10 cellular contexts compared by ENCODE assay signal in the genomic region with DNA sequence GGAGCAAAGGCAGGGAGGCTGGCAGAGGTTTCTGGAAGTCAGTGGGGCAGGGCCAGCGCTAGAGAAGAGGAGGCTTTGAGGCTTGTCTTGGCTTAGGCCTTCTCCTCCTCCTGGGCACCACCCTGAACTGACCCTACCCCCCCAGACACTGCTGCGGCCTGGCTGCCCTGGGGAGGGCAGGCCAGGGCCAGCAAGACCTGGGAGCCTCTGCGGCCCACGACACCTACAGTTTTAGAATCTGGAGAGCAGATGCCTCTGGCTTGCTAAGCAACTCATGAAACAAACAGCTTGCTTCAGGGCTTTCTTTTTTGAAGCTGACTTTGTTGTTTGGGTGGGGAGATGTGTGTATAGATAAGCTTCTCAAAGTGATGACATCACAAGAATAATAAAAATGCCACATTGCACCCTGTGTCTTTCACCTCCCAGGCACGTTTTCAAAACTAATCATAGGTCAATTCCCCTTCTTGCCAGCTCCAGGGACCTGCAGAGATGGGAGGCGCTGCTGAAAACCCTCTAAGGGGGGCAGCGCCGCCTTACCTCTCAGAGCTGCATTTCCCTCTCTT. TPM values are rescaled to one million over a fixed set of nuclear protein-coding genes. Genes with fewer than 3 reads are reported as not detected.
DNase-seq lines count a peak whose midpoint lies in the region; TF ChIP-seq lines count a peak whose summit lies in the region.
"Had no signal": no experiment of that assay in that cellular context is flagged by ENCODE, and none has a peak within 500 bp of the region (broad histone marks: within the 10 kb centered on the region; RNA-seq: fewer than 3 reads in every experiment).

No MANE protein-coding gene starts in this region.

- no peaks in the 10 kb centered on the region for H3K9me3 ChIP-seq in SJCRH30 (replicated peaks)

- H3K4me3 ChIP-seq in SJCRH30 (no peak overlapping the region; the same call in 1 of the 2 replicates), fibroblast of mammary gland (ENCODE audit: control insufficient read depth, low read depth, low read length) (no peak overlapping the region)

- peak overlapping the region; percentile 77 for H3K27ac ChIP-seq in SJCRH30

- DNase-seq in NCI-H748 (lab: John Stamatoyannopoulos, UW; ENCODE audit: unreplicated experiment) (peak; percentile 19), NCI-H748 treated with DMSO at 0.1 percent for 48 hours (lab: John Stamatoyannopoulos, UW) (no peak), SJCRH30 (peak in 1 of 2 experiments; percentile 13), fibroblast of mammary gland (ENCODE audit: low read depth) (peak; percentile 70), retina (peak; percentile 26), NCI-H1694 treated with DMSO at 0.1 percent for 48 hours (lab: John Stamatoyannopoulos, UW) (no peak), SHP77 treated with DMSO at 0.1 percent for 48 hours (lab: John Stamatoyannopoulos, UW) (no peak), NCI-H2029 treated with DMSO at 0.1 percent for 48 hours (lab: John Stamatoyannopoulos, UW) (no peak)
- DNase-seq: COR-L47, Kasumi-1 had no signal

- H3K27me3 ChIP-seq in SJCRH30, result no peaks in the 10 kb centered on the region

- H3K36me3 ChIP-seq in SJCRH30, result no peaks in the 10 kb centered on the region

- no peak for TF ChIP-seq CTCF in fibroblast of mammary gland (conservative IDR thresholded peaks at IDR 0.05; ENCODE audit: control insufficient read depth, insufficient read depth, low read depth, low read length)

- H3K4me1 ChIP-seq in SJCRH30, result peaks cover 16% of the 10 kb centered on the region; the same call in 1 of the 2 replicates

RNA-seq across cellular contexts. Expression of a gene that starts 46.2 kb away (rescaled TPM):
- total RNA-seq in SJCRH30 (2014; rRNA removed; shearing (Covaris generic)), result 3.0 and 3.2 TPM in 2 replicates

Comparison
In these comparisons a context has a peak if more than half of its experiments do, and no peak if none do; other contexts are left out.
1. DNase-seq: peak in NCI-H748 (single experiment), fibroblast of mammary gland (single experiment) and retina (single experiment); none in NCI-H748 treated with DMSO at 0.1 percent for 48 hours (single experiment), NCI-H1694 treated with DMSO at 0.1 percent for 48 hours (single experiment), SHP77 treated with DMSO at 0.1 percent for 48 hours (single experiment) and NCI-H2029 treated with DMSO at 0.1 percent for 48 hours (single experiment).